ENCODE assay signal across 1 cellular context in genomic region chr3:122902326-122902725, GRCh38.
TF ChIP-seq lines count a peak whose summit lies in the region.

No MANE protein-coding gene starts in this region.

TF ChIP-seq in K562, 482 proteins besides CTCF, POLR2A, EP300 and RAD21:
- no peak for TF ChIP-seq RBM34 (IDR thresholded peaks at IDR 0.05; ENCODE audit: borderline replicate concordance, insufficient read depth, low read length)
- no peak for TF ChIP-seq MCM2 (IDR thresholded peaks at IDR 0.05; ENCODE audit: low read depth)
- TF ChIP-seq ATF4 (CRISPR knock-in tag; IDR thresholded peaks at IDR 0.05) = no peak
- 0 out of 2 replicates have a peak, but pooled peaks have one; percentile 13 for TF ChIP-seq JUND (IDR thresholded peaks at IDR 0.05; ENCODE audit: borderline replicate concordance, low read depth, low read length)
- no peak for TF ChIP-seq JUND (tag; IDR thresholded peaks at IDR 0.05; ENCODE audit: borderline replicate concordance, low read depth, low read length)
- TF ChIP-seq PCBP1 (IDR thresholded peaks at IDR 0.05; ENCODE audit: low read depth, low read length, poor library complexity, severe bottlenecking) = no peak
- TF ChIP-seq PREB (CRISPR knock-in tag; IDR thresholded peaks at IDR 0.05) = no peak
- TF ChIP-seq RFX1 (IDR thresholded peaks at IDR 0.05) = no peak
- TF ChIP-seq ZNF121 (CRISPR knock-in tag; conservative IDR thresholded peaks at IDR 0.05) = no peak
- no peak for TF ChIP-seq NONO (IDR thresholded peaks at IDR 0.05; ENCODE audit: low read depth in 2 of 2, low read length in 1 of 2)
- peak; percentile 12; the same call in 1 of the 2 replicates for TF ChIP-seq ZNF384 (IDR thresholded peaks at IDR 0.05; ENCODE audit: low read depth, low read length)
- TF ChIP-seq ATF3 (IDR thresholded peaks at IDR 0.05) = peak; percentile 19; the same call in 1 of the 2 replicates
- no peak for TF ChIP-seq ATF3 (CRISPR knock-in tag; conservative IDR thresholded peaks at IDR 0.05)
- TF ChIP-seq FOSL1 (tag; conservative IDR thresholded peaks at IDR 0.05) = peak; percentile 61
- TF ChIP-seq KLF10 (CRISPR knock-in tag; IDR thresholded peaks at IDR 0.05) = no peak
- TF ChIP-seq AFF4 (CRISPR knock-in tag; IDR thresholded peaks at IDR 0.05) = no peak
- TF ChIP-seq BHLHE40 (IDR thresholded peaks at IDR 0.05; ENCODE audit: low read length) = no peak
- no peak for TF ChIP-seq ZBTB1 (CRISPR knock-in tag; IDR thresholded peaks at IDR 0.05; ENCODE audit: borderline replicate concordance, low read depth)
- TF ChIP-seq ZFPM2 (CRISPR knock-in tag; IDR thresholded peaks at IDR 0.05) = no peak
